Comparison of ENCODE assay signal across 15 cellular contexts in the genomic region with DNA sequence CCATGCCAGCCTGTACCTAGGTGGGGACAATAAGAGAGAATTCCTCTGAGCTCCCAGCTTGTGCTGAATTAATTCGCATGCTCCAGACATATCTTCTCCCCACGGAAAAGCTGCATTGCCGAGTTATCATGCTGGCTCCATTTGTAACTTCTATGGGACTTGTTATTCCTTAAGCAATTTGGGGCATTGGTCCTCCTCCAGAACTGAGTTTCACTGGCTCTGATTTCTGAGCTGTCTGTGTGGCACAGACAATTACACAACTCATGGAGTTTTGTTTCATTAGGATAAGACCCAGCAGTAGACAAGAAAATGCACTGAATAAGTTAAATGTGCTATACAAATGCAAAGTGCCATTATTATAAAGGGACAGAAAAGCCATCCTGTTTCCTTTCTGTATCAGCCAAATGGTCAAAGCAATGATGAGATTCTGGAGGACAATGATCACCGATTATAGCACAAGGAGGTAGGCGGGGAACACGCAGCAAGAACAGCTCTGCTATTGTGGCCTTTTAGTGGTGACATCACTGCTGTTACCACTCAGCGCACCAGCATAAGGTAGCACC.
"Had no signal": no experiment of that assay in that cellular context is flagged by ENCODE, and none has a peak within 500 bp of the region (broad histone marks: within the 10 kb centered on the region; RNA-seq: fewer than 3 reads in every experiment).

No MANE protein-coding gene starts in this region.

- FAIRE-seq: bronchial epithelial cell, urothelium cell line had no signal

- H3K4me1 ChIP-seq: tibial artery had no signal

- H3K27me3 Mint-ChIP-seq: activated CD8-positive, alpha-beta T cell treated with anti-CD3 and anti-CD28 coated beads for 36 hours had no signal

- H3K27me3 ChIP-seq: tibial artery had no signal

- DNase-seq: activated B cell treated with CpG ODN at 0.5 μM for 24 hours; activated CD4-positive, alpha-beta T cell treated with anti-CD3 and anti-CD28 coated beads for 4 hours; activated CD8-positive, alpha-beta T cell treated with anti-CD3 and anti-CD28 coated beads for 36 hours; activated naive CD4-positive, alpha-beta T cell treated with anti-CD3 and anti-CD28 coated beads for 36 hours; activated T-cell treated with anti-CD3 and anti-CD28 coated beads, Interleukin-2, amount 50 U/mL, for 1 hour; cerebellar nuclear complex; effector CD4-positive, alpha-beta T cell; retina; stimulated activated CD8-positive, alpha-beta memory T cell treated with anti-CD3 and anti-CD28 coated beads, Interleukin-4, amount 100 ng/mL, for 48 hours; stimulated activated naive CD4-positive, alpha-beta T cell; tibial artery had no signal

- H3K27ac ChIP-seq: tibial artery had no signal

- H3K36me3 Mint-ChIP-seq: natural killer cell treated with Interleukin-12 subunit alpha and Interleukin-12 subunit beta and Interleukin-15 and Interleukin-18, amount 100 ng/mL, for 72 hours had no signal

- ATAC-seq: activated CD8-positive, alpha-beta T cell treated with anti-CD3 and anti-CD28 coated beads for 36 hours; natural killer cell treated with Interleukin-12 subunit alpha and Interleukin-12 subunit beta and Interleukin-15 and Interleukin-18, amount 100 ng/mL, for 72 hours had no signal

- H3K4me3 Mint-ChIP-seq: activated B cell treated with CpG ODN at 0.5 μM for 24 hours; activated CD8-positive, alpha-beta T cell treated with anti-CD3 and anti-CD28 coated beads for 36 hours; activated naive CD4-positive, alpha-beta T cell treated with anti-CD3 and anti-CD28 coated beads for 36 hours; natural killer cell treated with Interleukin-12 subunit alpha and Interleukin-12 subunit beta and Interleukin-15 and Interleukin-18, amount 100 ng/mL, for 72 hours; T-helper 2 cell treated with Interferon-gamma antibody and Interleukin-4, amounts not matched to agents 5 μg/mL and 100 μg/mL, for 36 hours had no signal

- H3K4me3 ChIP-seq: tibial artery had no signal

- H3K27ac Mint-ChIP-seq: activated B cell treated with CpG ODN at 0.5 μM for 24 hours; activated CD8-positive, alpha-beta T cell treated with anti-CD3 and anti-CD28 coated beads for 36 hours; activated naive CD4-positive, alpha-beta T cell treated with anti-CD3 and anti-CD28 coated beads for 36 hours; natural killer cell treated with Interleukin-12 subunit alpha and Interleukin-12 subunit beta and Interleukin-15 and Interleukin-18, amount 100 ng/mL, for 72 hours; T-helper 2 cell treated with Interferon-gamma antibody and Interleukin-4, amounts not matched to agents 5 μg/mL and 100 μg/mL, for 36 hours had no signal

- H3K4me1 Mint-ChIP-seq: activated B cell treated with CpG ODN at 0.5 μM for 24 hours had no signal

- H3K36me3 ChIP-seq: tibial artery had no signal

- H3K9me3 Mint-ChIP-seq: activated B cell treated with CpG ODN at 0.5 μM for 24 hours; activated CD8-positive, alpha-beta T cell treated with anti-CD3 and anti-CD28 coated beads for 36 hours; activated naive CD4-positive, alpha-beta T cell treated with anti-CD3 and anti-CD28 coated beads for 36 hours; natural killer cell treated with Interleukin-12 subunit alpha and Interleukin-12 subunit beta and Interleukin-15 and Interleukin-18, amount 100 ng/mL, for 72 hours; T-helper 2 cell treated with Interferon-gamma antibody and Interleukin-4, amounts not matched to agents 5 μg/mL and 100 μg/mL, for 36 hours had no signal

- H3K9me3 ChIP-seq: tibial artery had no signal
